12 cellular contexts compared by ENCODE assay signal in genomic region chr2:3523551-3524041, GRCh38. TPM values are rescaled to one million over a fixed set of nuclear protein-coding genes. Genes with fewer than 3 reads are reported as not detected.
A peak's percentile ranks its signal among the peaks of the same experiment; 100 is the strongest.
DNase-seq lines count a peak whose midpoint lies in the region; ATAC-seq and TF ChIP-seq lines count a peak whose summit lies in the region.
"Had no signal": no experiment of that assay in that cellular context is flagged by ENCODE, and none has a peak within 500 bp of the region (broad histone marks: within the 10 kb centered on the region; RNA-seq: fewer than 3 reads in every experiment).

No MANE protein-coding gene starts in this region.

- no peaks in the 10 kb centered on the region for H3K27me3 ChIP-seq in right atrium auricular region
- no peaks in the 10 kb centered on the region for H3K27me3 ChIP-seq in A673 (replicated peaks; ENCODE audit: insufficient read depth, low read depth, low read length, poor library complexity)
- H3K27me3 ChIP-seq: BLaER1, Peyer's patch had no signal

- ATAC-seq in left cardiac atrium = no peak
- ATAC-seq: WTC11 had no signal

- no peak overlapping the region for H3K27ac Mint-ChIP-seq in osteocyte (ENCODE audit: unreplicated experiment)
- H3K27ac Mint-ChIP-seq: WTC11 had no signal

- no peak overlapping the region for H3K4me3 ChIP-seq in right atrium auricular region
- peak overlapping the region; percentile 54 for H3K4me3 ChIP-seq in coronary artery
- H3K4me3 ChIP-seq in A673 (ENCODE audit: low read depth, low read length, poor library complexity, severe bottlenecking) = no peak overlapping the region
- H3K4me3 ChIP-seq: BLaER1, Peyer's patch had no signal

- no peaks in the 10 kb centered on the region for H3K9me3 ChIP-seq in right atrium auricular region
- no peaks in the 10 kb centered on the region for H3K9me3 ChIP-seq in A673 (ENCODE audit: low read depth, low read length, poor library complexity, severe bottlenecking)
- H3K9me3 ChIP-seq: BLaER1, Peyer's patch had no signal

- TF ChIP-seq CTCF in right atrium auricular region (IDR thresholded peaks at IDR 0.05) (no peak), coronary artery (IDR thresholded peaks at IDR 0.05) (no peak), osteocyte (IDR thresholded peaks at IDR 0.05) (no peak), A673 (conservative IDR thresholded peaks at IDR 0.05; ENCODE audit: low read depth, low read length) (no peak)

- DNase-seq in right atrium auricular region (ENCODE audit: low spot score) (no peak), left cardiac atrium (no peak), coronary artery (ENCODE audit: low spot score) (peak; percentile 26), lung microvascular endothelial cell (ENCODE audit: low read depth in 2 of 2) (peak; percentile 17 to 42), osteocyte (ENCODE audit: extremely low spot score, unreplicated experiment) (no peak), cerebellum (ENCODE audit: low spot score) (no peak), GDM1 (lab: John Stamatoyannopoulos, UW) (no peak), A673 (ENCODE audit: low spot score) (no peak)
- DNase-seq: NCI-H1694 treated with DMSO at 0.1 percent for 48 hours, Peyer's patch had no signal

- no TSS peak for BruUV-seq in A673 (replicated peaks; lab: Mats Ljungman, UMichigan)

- H3K4me3 Mint-ChIP-seq in osteocyte (ENCODE audit: unreplicated experiment) = no peak overlapping the region
- H3K4me3 Mint-ChIP-seq: WTC11 had no signal

- H3K4me1 Mint-ChIP-seq in osteocyte (ENCODE audit: unreplicated experiment) = peaks cover 33% of the 10 kb centered on the region

- POLR2A ChIA-PET in A673 (lab: Charles Lee; ENCODE audit: low non-redundant PET) = no interaction called here

- H3K27ac ChIP-seq in right atrium auricular region = peak overlapping the region; percentile 77 to 95
- peak overlapping the region; percentile 63 to 86 for H3K27ac ChIP-seq in coronary artery
- no peak overlapping the region for H3K27ac ChIP-seq in A673 (ENCODE audit: low read depth, low read length, poor library complexity, severe bottlenecking)
- H3K27ac ChIP-seq: BLaER1 had no signal

- intact Hi-C loops in left cardiac atrium (cut with DNase I) = loop anchor here in 1 of 2 donors (5.0 kb wide), 1 partner anchor 61 kb away; no protein-coding TSS in a partner anchor
- intact Hi-C loops in A673 (cut with micrococcal nuclease; ENCODE audit: unreplicated experiment) = no loop called here

- no peaks in the 10 kb centered on the region for H3K9me3 Mint-ChIP-seq in osteocyte (ENCODE audit: unreplicated experiment)
- H3K9me3 Mint-ChIP-seq: WTC11 had no signal

- H3K27me3 Mint-ChIP-seq in osteocyte (ENCODE audit: unreplicated experiment) = no peaks in the 10 kb centered on the region

- no peaks in the 10 kb centered on the region for H3K36me3 ChIP-seq in right atrium auricular region
- H3K36me3 ChIP-seq in A673 (ENCODE audit: insufficient read depth, low read length, poor library complexity, severe bottlenecking) = no peaks in the 10 kb centered on the region
- H3K36me3 ChIP-seq: BLaER1, Peyer's patch had no signal

- H3K4me1 ChIP-seq in right atrium auricular region (peaks cover 0 to 59% of the 10 kb centered on the region in 2 donors), A673 (ENCODE audit: insufficient read depth, low read length, poor library complexity, severe bottlenecking) (peaks cover 12% of the 10 kb centered on the region)

- CTCF ChIA-PET in A673 (lab: Charles Lee) = no interaction called here

- H3K36me3 Mint-ChIP-seq in osteocyte (ENCODE audit: unreplicated experiment) = no peaks in the 10 kb centered on the region
- H3K36me3 Mint-ChIP-seq: WTC11 had no signal

RNA-seq across cellular contexts. Expression of gene ADI1, which starts 4.3 kb away (rescaled TPM):
- total RNA-seq in right atrium auricular region (100 to 1,000 TPM; 130 to 184 TPM), left cardiac atrium (100 to 1,000 TPM; 102 to 128 TPM), lung microvascular endothelial cell (45.1 and 56.5 TPM in 2 replicates), osteocyte (48.5 and 54.0 TPM in 2 replicates), cerebellum (11.8 TPM), A673 (2021) (52.4 and 68.3 TPM in 2 replicates)

RNA-seq across cellular contexts. Expression of gene RNASEH1, which starts 34.5 kb away (rescaled TPM):
- total RNA-seq in right atrium auricular region = 10 to 100 TPM; 16.9 to 18.6 TPM
- total RNA-seq in left cardiac atrium = 10 to 100 TPM; 17.3 to 22.2 TPM
- total RNA-seq in lung microvascular endothelial cell = 21.8 and 23.4 TPM in 2 replicates
- 24.6 and 25.5 TPM in 2 replicates for total RNA-seq in osteocyte
- total RNA-seq in cerebellum = 18.1 TPM
- 45.3 and 48.3 TPM in 2 replicates for total RNA-seq in A673 (2021)

RNA-seq across cellular contexts. Expression of gene RPS7, which starts 51.5 kb away (rescaled TPM):
- 1,000 to 10,000 TPM; 1,479 to 1,487 TPM for total RNA-seq in right atrium auricular region
- total RNA-seq in left cardiac atrium = 100 to 1,000 TPM; 765 to 811 TPM
- total RNA-seq in lung microvascular endothelial cell = 1,563 and 1,665 TPM in 2 replicates
- 1,082 and 1,101 TPM in 2 replicates for total RNA-seq in osteocyte
- total RNA-seq in cerebellum = 595 TPM
- total RNA-seq in A673 (2021) = 1,383 and 1,475 TPM in 2 replicates

Comparison
In these comparisons a context has a peak if more than half of its experiments do, and no peak if none do; other contexts are left out.
1. DNase-seq: peak in coronary artery (single experiment) and lung microvascular endothelial cell (2 of 2); none in right atrium auricular region (single experiment), left cardiac atrium (single experiment), osteocyte (single experiment), cerebellum (single experiment), GDM1 (single experiment) and A673 (single experiment).